Comparison of ENCODE assay signal across 18 cellular contexts in the genomic region with DNA sequence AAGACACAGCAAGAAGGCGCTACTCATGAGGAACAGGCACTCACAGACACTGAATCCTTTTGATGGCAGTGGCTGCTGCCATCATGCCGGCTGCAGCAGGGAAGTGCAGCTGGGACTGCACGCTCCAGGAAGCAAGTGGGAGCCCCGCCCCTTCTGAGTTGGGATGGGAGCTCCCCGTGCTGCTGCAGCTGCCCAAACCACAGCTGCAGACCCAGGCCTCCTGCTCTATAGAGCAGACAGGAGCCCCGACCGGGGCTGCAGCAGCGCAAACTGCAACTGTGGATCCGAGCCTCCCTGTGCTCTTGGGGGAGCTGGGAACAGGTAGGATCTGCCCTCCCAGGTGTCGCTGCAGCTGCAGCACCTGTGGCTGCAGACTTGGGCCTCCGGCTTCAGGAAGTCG.
DNase-seq lines count a peak whose midpoint lies in the region; ATAC-seq and TF ChIP-seq lines count a peak whose summit lies in the region.
"Had no signal": no experiment of that assay in that cellular context is flagged by ENCODE, and none has a peak within 500 bp of the region (broad histone marks: within the 10 kb centered on the region; RNA-seq: fewer than 3 reads in every experiment).

No MANE protein-coding gene starts in this region.

- no peaks in the 10 kb centered on the region for H3K27me3 ChIP-seq in BE2C
- no peaks in the 10 kb centered on the region for H3K27me3 ChIP-seq in H7 (ENCODE audit: control insufficient read depth, insufficient read depth, low read length)
- no peaks in the 10 kb centered on the region; the same call in 1 of the 2 replicates for H3K27me3 ChIP-seq in SJCRH30

- no peak overlapping the region for H3K27ac ChIP-seq in SJCRH30
- H3K27ac ChIP-seq: skin epidermis had no signal

- CTCF ChIA-PET in activated CD8-positive, alpha-beta T cell treated with anti-CD3 and anti-CD28 coated beads for 36 hours (lab: Charles Lee), result no interaction called here

- H3K36me3 ChIP-seq in BE2C, result no peaks in the 10 kb centered on the region
- H3K36me3 ChIP-seq in H7 (replicated peaks; ENCODE audit: control insufficient read depth, insufficient read depth, low read length), result no peaks in the 10 kb centered on the region; the same call in 1 of the 2 replicates
- no peaks in the 10 kb centered on the region for H3K36me3 ChIP-seq in SJCRH30
- H3K36me3 ChIP-seq: HAP-1 had no signal

- peaks cover 2% of the 10 kb centered on the region for H3K27me3 Mint-ChIP-seq in activated CD8-positive, alpha-beta T cell treated with anti-CD3 and anti-CD28 coated beads for 36 hours
- H3K27me3 Mint-ChIP-seq: activated CD4-positive, alpha-beta T cell treated with anti-CD3 and anti-CD28 coated beads, Interleukin-2, amount 10 ng/mL, durations not matched to agents 24 days and 14 days had no signal

- DNase-seq in BE2C (peak; percentile 58), H7 (peak; percentile 79), SJCRH30 (peak; percentile 85 to 88), islet precursor cell (peak; percentile 74)
- no peak for DNase-seq in activated CD8-positive, alpha-beta memory T cell treated with anti-CD3 and anti-CD28 coated beads for 24 hours
- no peak for DNase-seq in activated CD4-positive, alpha-beta T cell treated with anti-CD3 and anti-CD28 coated beads for 1 hour
- no peak for DNase-seq in activated CD8-positive, alpha-beta T cell treated with anti-CD3 and anti-CD28 coated beads for 36 hours
- DNase-seq: activated CD4-positive, alpha-beta T cell treated with anti-CD3 and anti-CD28 coated beads, Interleukin-2, amount 10 ng/mL, durations not matched to agents 24 days and 14 days; AML-193; central memory CD4-positive, alpha-beta T cell; DND-41; immature natural killer cell; NCI-H2227 treated with DMSO at 0.1 percent for 48 hours; stimulated activated naive B cell treated with anti-CD40 and anti-IgM and Interleukin-4, amounts not matched to agents 10 μg/mL and 1 μg/mL and 100 μg/mL, for 72 hours had no signal

- H3K4me1 ChIP-seq in BE2C, result no peaks in the 10 kb centered on the region
- no peaks in the 10 kb centered on the region for H3K4me1 ChIP-seq in SJCRH30
- H3K4me1 ChIP-seq: HAP-1 had no signal

- no peak overlapping the region for H3K4me3 Mint-ChIP-seq in activated CD8-positive, alpha-beta T cell treated with anti-CD3 and anti-CD28 coated beads for 36 hours
- H3K4me3 Mint-ChIP-seq: activated CD4-positive, alpha-beta T cell treated with anti-CD3 and anti-CD28 coated beads, Interleukin-2, amount 10 ng/mL, durations not matched to agents 24 days and 14 days; immature natural killer cell; mesothelial cell of epicardium; stimulated activated naive B cell treated with anti-CD40 and anti-IgM and Interleukin-4, amounts not matched to agents 10 μg/mL and 1 μg/mL and 100 μg/mL, for 72 hours had no signal

- intact Hi-C loops in activated CD8-positive, alpha-beta T cell treated with anti-CD3 and anti-CD28 coated beads for 36 hours (cut with micrococcal nuclease), result no loop called here

- no peaks in the 10 kb centered on the region for H3K36me3 Mint-ChIP-seq in activated CD8-positive, alpha-beta T cell treated with anti-CD3 and anti-CD28 coated beads for 36 hours (ENCODE audit: low read depth)
- H3K36me3 Mint-ChIP-seq: immature natural killer cell had no signal

- no peak for TF ChIP-seq CTCF in BE2C (IDR thresholded peaks at IDR 0.05; ENCODE audit: low read depth, low read length)
- no peak for TF ChIP-seq CTCF in activated CD8-positive, alpha-beta T cell treated with anti-CD3 and anti-CD28 coated beads for 36 hours (IDR thresholded peaks at IDR 0.05)

- H3K4me3 ChIP-seq in BE2C (ENCODE audit: low read depth, low read length) (no peak overlapping the region), H7 (ENCODE audit: insufficient read depth, low read depth, low read length) (no peak overlapping the region), SJCRH30 (no peak overlapping the region)
- H3K4me3 ChIP-seq: HAP-1 had no signal

- POLR2A ChIA-PET in activated CD8-positive, alpha-beta T cell treated with anti-CD3 and anti-CD28 coated beads for 36 hours (lab: Charles Lee), result no interaction called here

- H3K9me3 ChIP-seq in BE2C (no peaks in the 10 kb centered on the region), SJCRH30 (replicated peaks) (no peaks in the 10 kb centered on the region)

- no peak for ATAC-seq in HG03342 (IDR thresholded peaks at IDR 0.05; ENCODE audit: unreplicated experiment)
- no peak for ATAC-seq in activated CD8-positive, alpha-beta T cell treated with anti-CD3 and anti-CD28 coated beads for 36 hours
- ATAC-seq: stimulated activated naive B cell treated with anti-CD40 and anti-IgM and Interleukin-4, amounts not matched to agents 10 μg/mL and 1 μg/mL and 100 μg/mL, for 72 hours had no signal

- H3K4me1 Mint-ChIP-seq in activated CD8-positive, alpha-beta T cell treated with anti-CD3 and anti-CD28 coated beads for 36 hours (ENCODE audit: low read depth), result no peaks in the 10 kb centered on the region
- H3K4me1 Mint-ChIP-seq: activated CD4-positive, alpha-beta T cell treated with anti-CD3 and anti-CD28 coated beads, Interleukin-2, amount 10 ng/mL, durations not matched to agents 24 days and 14 days; immature natural killer cell; stimulated activated naive B cell treated with anti-CD40 and anti-IgM and Interleukin-4, amounts not matched to agents 10 μg/mL and 1 μg/mL and 100 μg/mL, for 72 hours had no signal

- no peak overlapping the region for H3K27ac Mint-ChIP-seq in activated CD8-positive, alpha-beta T cell treated with anti-CD3 and anti-CD28 coated beads for 36 hours
- H3K27ac Mint-ChIP-seq: activated CD4-positive, alpha-beta T cell treated with anti-CD3 and anti-CD28 coated beads, Interleukin-2, amount 10 ng/mL, durations not matched to agents 24 days and 14 days; immature natural killer cell; mesothelial cell of epicardium; stimulated activated naive B cell treated with anti-CD40 and anti-IgM and Interleukin-4, amounts not matched to agents 10 μg/mL and 1 μg/mL and 100 μg/mL, for 72 hours had no signal

- H3K9me3 Mint-ChIP-seq in activated CD8-positive, alpha-beta T cell treated with anti-CD3 and anti-CD28 coated beads for 36 hours, result no peaks in the 10 kb centered on the region
- H3K9me3 Mint-ChIP-seq: activated CD4-positive, alpha-beta T cell treated with anti-CD3 and anti-CD28 coated beads, Interleukin-2, amount 10 ng/mL, durations not matched to agents 24 days and 14 days had no signal

Comparison
In these comparisons a context has a peak if more than half of its experiments do, and no peak if none do; other contexts are left out.
1. DNase-seq: peak in BE2C (single experiment), H7 (single experiment), SJCRH30 (2 of 2) and islet precursor cell (single experiment); none in activated CD8-positive, alpha-beta memory T cell treated with anti-CD3 and anti-CD28 coated beads for 24 hours (single experiment), activated CD4-positive, alpha-beta T cell treated with anti-CD3 and anti-CD28 coated beads for 1 hour (single experiment) and activated CD8-positive, alpha-beta T cell treated with anti-CD3 and anti-CD28 coated beads for 36 hours (single experiment).